ENCODE assay signal across 24 cellular contexts in genomic region chr6:160692369-160692959, GRCh38. TPM values are rescaled to one million over a fixed set of nuclear protein-coding genes. Genes with fewer than 3 reads are reported as not detected.
A peak's percentile ranks its signal among the peaks of the same experiment; 100 is the strongest.
DNase-seq lines count a peak whose midpoint lies in the region; ATAC-seq, FAIRE-seq and TF ChIP-seq lines count a peak whose summit lies in the region.
"Had no signal": no experiment of that assay in that cellular context is flagged by ENCODE, and none has a peak within 500 bp of the region (broad histone marks: within the 10 kb centered on the region; RNA-seq: fewer than 3 reads in every experiment).

No MANE protein-coding gene starts in this region.

- ATAC-seq in GM12878 (no peak), HG02763 (IDR thresholded peaks at IDR 0.05; ENCODE audit: unreplicated experiment) (no peak)
- ATAC-seq: heart left ventricle had no signal

- 70% methylated on average over 5 of the region's 5 CpGs for WGBS in GM12878 (ENCODE audit: insufficient coverage, insufficient replicate concordance, low lambda C conversion rate, missing lambda C conversion rate)
- 41% methylated on average over 5 of the region's 5 CpGs for WGBS in liver

- H3K4me2 ChIP-seq in KMS-11 (no peak overlapping the region), GM12878 (ENCODE audit: control insufficient read depth, insufficient read depth) (no peak overlapping the region)

- no peak for FAIRE-seq in GM12878 (lab: Jason Lieb, UNC)

- H2AFZ ChIP-seq in KMS-11 (ENCODE audit: low read depth) (no peak overlapping the region), GM12878 (ENCODE audit: control insufficient read depth, low read depth, low read length) (no peak overlapping the region)

- POLR2A ChIA-PET in GM12878 (lab: Charles Lee): no interaction called here

- SMC1A ChIA-PET in GM12878 (lab: Charles Lee; ENCODE audit: uncharacterized antibody, unreplicated experiment): interaction anchor here (0.7 kb wide), 1 partner anchor 1057 kb away, joined by 3 read pairs; no protein-coding TSS in a partner anchor

- H3K79me2 ChIP-seq in KMS-11 (ENCODE audit: insufficient read depth, low read depth): no peaks in the 10 kb centered on the region
- no peaks in the 10 kb centered on the region for H3K79me2 ChIP-seq in GM12878 (ENCODE audit: control insufficient read depth, insufficient read depth, low read length)

- in situ Hi-C loops in GM12878 (cut with MboI): no loop called here

- intact Hi-C loops in GM12878 (cut with micrococcal nuclease; ENCODE audit: unreplicated experiment) (no loop called here), vagina (cut with DNase I) (no loop called here)

- TF ChIP-seq EP300 in GM12878 (IDR thresholded peaks at IDR 0.05; ENCODE audit: borderline replicate concordance in 1 of 2, control insufficient read depth in 1 of 2, low read depth in 2 of 2, low read length in 2 of 2): no peak

- TF ChIP-seq CTCF in KMS-11 (conservative IDR thresholded peaks at IDR 0.05; ENCODE audit: low read depth, low read length) (peak; percentile 40), GM12878 (IDR thresholded peaks at IDR 0.05 in 2 of 3, conservative IDR thresholded peaks at IDR 0.05 in 1 of 3; ENCODE audit: control insufficient read depth in 2 of 3, extremely low read depth in 1 of 3, insufficient read depth in 1 of 3, low read depth in 3 of 3, low read length in 3 of 3) (peak in 2 of 3 experiments; percentile 23 to 34; a peak in 2 of 6 replicates), liver (IDR thresholded peaks at IDR 0.05; ENCODE audit: low read depth, low read length, missing input control) (peak; percentile 49), vagina (IDR thresholded peaks at IDR 0.05) (no peak)

- TF ChIP-seq POLR2A in GM12878 (IDR thresholded peaks at IDR 0.05; ENCODE audit: low read depth, low read length) (no peak), vagina (IDR thresholded peaks at IDR 0.05) (no peak)

- no peaks in the 10 kb centered on the region for H4K20me1 ChIP-seq in KMS-11 (ENCODE audit: insufficient read depth)
- H4K20me1 ChIP-seq in GM12878 (ENCODE audit: control insufficient read depth, insufficient read depth): no peaks in the 10 kb centered on the region

- H3K36me3 ChIP-seq in KMS-11 (ENCODE audit: insufficient read depth) (no peaks in the 10 kb centered on the region), GM12878 (ENCODE audit: control insufficient read depth in 2 of 2, insufficient read depth in 2 of 2, low read length in 1 of 2) (no peaks in the 10 kb centered on the region), liver (ENCODE audit: control insufficient read depth in 4 of 4, insufficient read depth in 3 of 4, low read depth in 1 of 4, low read length in 3 of 4) (no peaks in the 10 kb centered on the region), vagina (no peaks in the 10 kb centered on the region)
- H3K36me3 ChIP-seq: esophagus squamous epithelium, heart left ventricle, neutrophil had no signal

- H3K27ac ChIP-seq in KMS-11: no peak overlapping the region
- H3K27ac ChIP-seq in GM12878 (ENCODE audit: control insufficient read depth, insufficient read depth): no peak overlapping the region
- peak overlapping the region in 1 of 2 donors; percentile 37 for H3K27ac ChIP-seq in liver (ENCODE audit: low read depth in 1 of 2, low read length in 2 of 2)
- H3K27ac ChIP-seq in vagina: no peak overlapping the region
- no peak overlapping the region for H3K27ac ChIP-seq in caudate nucleus (ENCODE audit: low read depth, low read length)
- H3K27ac ChIP-seq: esophagus squamous epithelium, heart left ventricle, neutrophil, SK-N-MC had no signal

- no peak overlapping the region for H3K4me3 ChIP-seq in KMS-11 (IDR thresholded peaks at IDR 0.05; ENCODE audit: insufficient read depth, low read depth, low read length)
- H3K4me3 ChIP-seq in GM12878: no peak overlapping the region
- no peak overlapping the region for H3K4me3 ChIP-seq in liver (ENCODE audit: low read depth in 1 of 3, low read length in 3 of 3)
- no peak overlapping the region for H3K4me3 ChIP-seq in vagina
- H3K4me3 ChIP-seq: esophagus squamous epithelium, heart left ventricle, SK-N-MC had no signal

- TF ChIP-seq RAD21 in GM12878 (IDR thresholded peaks at IDR 0.05; ENCODE audit: insufficient read depth, low read depth, low read length) (no peak), liver (IDR thresholded peaks at IDR 0.05) (peak; percentile 74 to 76)

- CTCF ChIA-PET in GM12878 (lab: Yijun Ruan, JAX): no interaction called here

- H3K9ac ChIP-seq in KMS-11 (no peak overlapping the region), GM12878 (ENCODE audit: control insufficient read depth, insufficient read depth, low read length) (no peak overlapping the region), liver (ENCODE audit: low read depth in 1 of 2, low read length in 2 of 2) (no peak overlapping the region)

- DNase-seq in DMS 273 (lab: John Stamatoyannopoulos, UW; ENCODE audit: unreplicated experiment) (peak; percentile 7), DMS 273 treated with DMSO at 0.1 percent for 48 hours (lab: John Stamatoyannopoulos, UW) (no peak), GM12878 (ENCODE audit: low read depth, low spot score) (no peak), vagina (ENCODE audit: extremely low spot score in 2 of 2) (no peak), caudate nucleus (lab: John Stamatoyannopoulos, UW) (no peak)
- DNase-seq: activated CD4-positive, alpha-beta T cell treated with anti-CD3 and anti-CD28 coated beads, Interleukin-2, amount 50 U/mL, for 1 hour; activated naive CD4-positive, alpha-beta T cell treated with anti-CD3 and anti-CD28 coated beads, Interleukin-2, amount 50 U/mL, for 16 hours; activated T-cell treated with anti-CD3 and anti-CD28 coated beads for 4 hours; CD4-positive, alpha-beta T cell; EL; esophagus squamous epithelium; heart left ventricle; HFFc6; kidney glomerular epithelial cell; NCI-H1417; NCI-H345; NK-92 treated with Interleukin-12 subunit alpha and Interleukin-12 subunit beta, amount 100 ng/mL, for 24 hours had no signal

- H3K9me3 ChIP-seq in GM12878 (replicated peaks; ENCODE audit: control insufficient read depth, insufficient read depth, low read length): no peaks in the 10 kb centered on the region
- no peaks in the 10 kb centered on the region for H3K9me3 ChIP-seq in liver (ENCODE audit: control insufficient read depth in 4 of 4, low read length in 3 of 4)
- H3K9me3 ChIP-seq in vagina: no peaks in the 10 kb centered on the region
- H3K9me3 ChIP-seq: esophagus squamous epithelium, neutrophil had no signal

- RAD21 ChIA-PET in GM12878 (lab: Charles Lee; ENCODE audit: unreplicated experiment): interaction anchor here (0.7 kb wide), 1 partner anchor 42 kb away, joined by 3 read pairs; no protein-coding TSS in a partner anchor

- H3K4me1 ChIP-seq in KMS-11 (ENCODE audit: low read depth, poor library complexity, severe bottlenecking): no peaks in the 10 kb centered on the region
- H3K4me1 ChIP-seq in GM12878 (ENCODE audit: control insufficient read depth, insufficient read depth, low read length): no peaks in the 10 kb centered on the region
- H3K4me1 ChIP-seq in liver (ENCODE audit: control insufficient read depth in 4 of 4, insufficient read depth in 4 of 4, low read length in 3 of 4): peaks cover 3 to 38% (median 28%) of the 10 kb centered on the region in 4 donors
- H3K4me1 ChIP-seq in vagina: no peaks in the 10 kb centered on the region
- H3K4me1 ChIP-seq: heart left ventricle had no signal

- H3K27me3 ChIP-seq in KMS-11 (ENCODE audit: insufficient read depth, low read depth): no peaks in the 10 kb centered on the region
- no peaks in the 10 kb centered on the region; a peak in 1 of 4 replicates for H3K27me3 ChIP-seq in GM12878 (replicated peaks in 1 of 2; ENCODE audit: control insufficient read depth in 2 of 2, insufficient read depth in 2 of 2, low read length in 1 of 2)
- H3K27me3 ChIP-seq in liver (ENCODE audit: control insufficient read depth in 4 of 4, insufficient read depth in 4 of 4, low read length in 3 of 4): no peaks in the 10 kb centered on the region
- H3K27me3 ChIP-seq in vagina: no peaks in the 10 kb centered on the region
- H3K27me3 ChIP-seq: esophagus squamous epithelium, heart left ventricle, neutrophil had no signal

- no TSS peak for BruUV-seq in GM12878 (replicated peaks; lab: Mats Ljungman, UMichigan)

RNA-seq across cellular contexts. Expression of gene PLG, which starts 9.6 kb away (rescaled TPM):
- not detected in 2 replicates for total RNA-seq in GM12878 (2013; cell fraction: nucleolus; rRNA removed)
- total RNA-seq in GM12878 (2014; rRNA removed) (0.06 and 0.82 TPM in 2 replicates), GM12878 (2014; rRNA removed; fragmentation: Illumina TruSeq; extraction: Trizol) (0.54 and 0.92 TPM in 2 replicates), GM12878 (2021) (0.88 and 1.2 TPM in 2 replicates), liver (1,000 to 10,000 TPM in 1 of 2 donors, 100 to 1,000 TPM in 1; 880 to 1,208 TPM), vagina (not detected)
- 0.79 TPM for polyA plus RNA-seq in GM12878 (2011; ENCODE audit: low read depth)
- polyA plus RNA-seq in GM12878 (2011; rRNA removed) (not detected in 2 replicates), GM12878 (2014; fragmentation: Illumina TruSeq; extraction: Trizol) (0.32 and 1.2 TPM in 2 replicates), GM12878 (2014; fragmentation: Nextera tagmentation; extraction: Ambion mirVana) (1 to 10 TPM in 1 of 2 experiments, under 1 TPM in 1; 0.97 to 1.6 TPM), GM12878 (2014; rRNA removed) (0.24 and 0.79 TPM in 2 replicates), GM12878 (2016; fragmentation: Nextera tagmentation; extraction: Ambion mirVana) (1 to 10 TPM; 1.5 to 3.0 TPM), liver (1,000 to 10,000 TPM; 1,307 to 1,797 TPM)
- polyA plus RNA-seq in GM12878 (2011; cell fraction: cytosol; rRNA removed): not detected in 2 replicates
- not detected in 2 replicates for polyA plus RNA-seq in GM12878 (2011; cell fraction: nucleus; rRNA removed)
- polyA plus RNA-seq in GM12878 (2012): 1.0 and 2.0 TPM in 2 replicates
- not detected in 2 replicates for polyA minus RNA-seq in GM12878 (2011; rRNA and poly(A)+ RNA removed)
- not detected in 2 replicates for polyA minus RNA-seq in GM12878 (2011; cell fraction: cytosol; rRNA and poly(A)+ RNA removed)
- polyA minus RNA-seq in GM12878 (2011; cell fraction: nucleus; rRNA and poly(A)+ RNA removed): not detected in 2 replicates
- total RNA-seq: A172; CD4-positive, alpha-beta T cell; dermis microvascular lymphatic vessel endothelial cell; esophagus squamous epithelium; HFFc6 had no signal

RNA-seq across cellular contexts. Expression of gene LPA, which starts 28.4 kb away (rescaled TPM):
- total RNA-seq in GM12878 (2013; cell fraction: nucleolus; rRNA removed): 0.19 and 0.27 TPM in 2 replicates
- 0.71 and 1.9 TPM in 2 replicates for total RNA-seq in GM12878 (2014; rRNA removed)
- total RNA-seq in GM12878 (2014; rRNA removed; fragmentation: Illumina TruSeq; extraction: Trizol): 0.76 and 1.2 TPM in 2 replicates
- 2.8 TPM in 2 replicates for total RNA-seq in GM12878 (2021)
- polyA plus RNA-seq in GM12878 (2011; ENCODE audit: low read depth): 0.07 TPM
- polyA plus RNA-seq in GM12878 (2011; rRNA removed): 0.03 TPM in 1 of 2 replicates, not detected in the other
- 0.04 and 0.05 TPM in 2 replicates for polyA plus RNA-seq in GM12878 (2011; cell fraction: cytosol; rRNA removed)
- 0.12 and 0.24 TPM in 2 replicates for polyA plus RNA-seq in GM12878 (2011; cell fraction: nucleus; rRNA removed)
- polyA plus RNA-seq in GM12878 (2012): 0.01 and 0.03 TPM in 2 replicates
- polyA plus RNA-seq in GM12878 (2014; fragmentation: Illumina TruSeq; extraction: Trizol): 0.41 and 0.81 TPM in 2 replicates
- under 1 TPM; 0.04 to 0.23 TPM for polyA plus RNA-seq in GM12878 (2014; fragmentation: Nextera tagmentation; extraction: Ambion mirVana)
- 0.63 and 0.76 TPM in 2 replicates for polyA plus RNA-seq in GM12878 (2014; rRNA removed)
- polyA plus RNA-seq in GM12878 (2016; fragmentation: Nextera tagmentation; extraction: Ambion mirVana): under 1 TPM; 0.39 to 0.74 TPM
- not detected in 2 replicates for polyA minus RNA-seq in GM12878 (2011; rRNA and poly(A)+ RNA removed)
- polyA minus RNA-seq in GM12878 (2011; cell fraction: cytosol; rRNA and poly(A)+ RNA removed): not detected in 2 replicates
- 0.10 and 0.48 TPM in 2 replicates for polyA minus RNA-seq in GM12878 (2011; cell fraction: nucleus; rRNA and poly(A)+ RNA removed)
- 10 to 100 TPM; 34.7 to 62.8 TPM for total RNA-seq in liver
- 10 to 100 TPM in 1 of 2 donors, 1 to 10 TPM in 1; 7.9 to 13.1 TPM for polyA plus RNA-seq in liver
- 0.49 TPM for total RNA-seq in vagina
- total RNA-seq: A172; CD4-positive, alpha-beta T cell; dermis microvascular lymphatic vessel endothelial cell; HFFc6 had no signal
- polyA plus RNA-seq: heart left ventricle had no signal

Comparison
In these comparisons a context has a peak if more than half of its experiments do, and no peak if none do; other contexts are left out.
1. CTCF ChIP-seq: peak in KMS-11 (single experiment), GM12878 (2 of 3) and liver (single experiment); none in vagina (0 of 3).
2. RNA of gene PLG, which starts 9.6 kb away (total RNA-seq): 880 to 1,208 TPM in liver; 0.06 to 1.2 TPM in GM12878 and not detected in vagina (single experiment); every median in the first group is over 100 times any median in the second.
3. RNA of gene LPA, which starts 28.4 kb away (total RNA-seq): 34.7 to 62.8 TPM in liver; 0.19 to 2.8 TPM in GM12878 and 0.49 TPM in vagina (single experiment); every median in the first group is over 4 times any median in the second.